In the genomic region with DNA sequence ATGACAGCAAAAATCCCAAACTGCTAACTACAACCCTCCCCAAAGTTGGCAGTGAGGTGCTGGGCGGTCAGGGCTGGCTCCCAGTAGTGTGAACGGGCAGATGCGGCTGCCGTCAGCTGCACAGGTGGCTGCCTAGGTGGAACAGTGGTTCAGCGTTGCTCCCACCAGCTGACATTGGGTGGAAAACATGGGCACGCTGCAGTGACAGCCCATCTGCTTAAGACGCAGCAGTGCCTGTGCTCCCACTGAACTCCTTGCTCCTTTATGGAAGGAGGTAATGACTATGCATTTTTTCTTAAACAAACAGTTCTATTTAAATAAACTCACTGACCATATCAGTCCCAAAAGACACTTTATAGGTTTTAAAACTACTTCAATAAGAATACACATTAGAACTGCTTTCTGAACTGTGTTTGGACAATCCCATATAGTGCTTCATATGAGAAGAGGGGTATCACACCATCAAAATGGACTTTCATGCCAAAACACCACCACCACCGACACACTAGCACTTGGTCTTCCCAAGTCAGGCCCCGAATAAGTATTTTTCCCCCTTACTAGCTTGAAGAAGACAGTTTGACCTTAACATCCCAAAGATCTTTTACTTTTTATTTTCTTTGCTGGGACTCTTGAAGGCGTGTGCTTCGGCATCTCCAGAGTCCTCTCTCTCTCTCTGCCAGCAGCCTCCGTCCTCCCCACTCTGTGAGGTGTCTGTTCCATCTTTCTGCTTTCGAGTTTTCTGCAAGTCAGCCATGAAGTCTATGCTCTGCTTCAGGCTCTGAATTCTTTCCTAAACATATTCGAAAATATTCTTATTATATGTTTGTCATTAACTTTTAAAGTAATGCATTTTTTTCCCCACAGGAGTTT, we compare ENCODE assay signal across 1 cellular context.
TF ChIP-seq lines count a peak whose summit lies in the region.

No MANE protein-coding gene starts in this region.

TF ChIP-seq in K562, 482 proteins besides CTCF, POLR2A, EP300 and RAD21 (continued from another document and continues in another):
- TF ChIP-seq, protein P1, sequence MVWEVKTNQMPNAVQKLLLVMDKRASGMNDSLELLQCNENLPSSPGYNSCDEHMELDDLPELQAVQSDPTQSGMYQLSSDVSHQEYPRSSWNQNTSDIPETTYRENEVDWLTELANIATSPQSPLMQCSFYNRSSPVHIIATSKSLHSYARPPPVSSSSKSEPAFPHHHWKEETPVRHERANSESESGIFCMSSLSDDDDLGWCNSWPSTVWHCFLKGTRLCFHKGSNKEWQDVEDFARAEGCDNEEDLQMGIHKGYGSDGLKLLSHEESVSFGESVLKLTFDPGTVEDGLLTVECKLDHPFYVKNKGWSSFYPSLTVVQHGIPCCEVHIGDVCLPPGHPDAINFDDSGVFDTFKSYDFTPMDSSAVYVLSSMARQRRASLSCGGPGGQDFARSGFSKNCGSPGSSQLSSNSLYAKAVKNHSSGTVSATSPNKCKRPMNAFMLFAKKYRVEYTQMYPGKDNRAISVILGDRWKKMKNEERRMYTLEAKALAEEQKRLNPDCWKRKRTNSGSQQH (CRISPR knock-in tag; IDR thresholded peaks at IDR 0.05), result no peak
- TF ChIP-seq RUNX1 (IDR thresholded peaks at IDR 0.05; ENCODE audit: low read depth) (no peak), TEAD4 (IDR thresholded peaks at IDR 0.05; ENCODE audit: low read length) (no peak), TEAD4 (CRISPR knock-in tag; IDR thresholded peaks at IDR 0.05; ENCODE audit: borderline replicate concordance) (no peak), NFE2 (IDR thresholded peaks at IDR 0.05; ENCODE audit: low read depth) (peak; percentile 89), MAZ (CRISPR knock-in tag; conservative IDR thresholded peaks at IDR 0.05 in 1 of 2, IDR thresholded peaks at IDR 0.05 in 1 of 2) (no peak), ZC3H8 (IDR thresholded peaks at IDR 0.05) (no peak), POLR2G (IDR thresholded peaks at IDR 0.05; ENCODE audit: low read depth, low read length) (peak; percentile 29; the same call in 1 of the 2 replicates), FOXP1 (CRISPR knock-in tag; IDR thresholded peaks at IDR 0.05) (no peak), TOE1 (IDR thresholded peaks at IDR 0.05; ENCODE audit: borderline replicate concordance) (no peak), TOE1 (CRISPR knock-in tag; IDR thresholded peaks at IDR 0.05; ENCODE audit: borderline replicate concordance, low read depth) (no peak), ZFPM2 (CRISPR knock-in tag; IDR thresholded peaks at IDR 0.05) (no peak), HDAC1 (IDR thresholded peaks at IDR 0.05) (no peak), ZNF444 (CRISPR knock-in tag; IDR thresholded peaks at IDR 0.05) (no peak), TRIM28 (IDR thresholded peaks at IDR 0.05) (no peak), GABPA (tag; conservative IDR thresholded peaks at IDR 0.05; ENCODE audit: low read depth) (no peak), ARID1B (IDR thresholded peaks at IDR 0.05) (peak; percentile 37; the same call in 1 of the 2 replicates), SREBF1 (IDR thresholded peaks at IDR 0.05; ENCODE audit: borderline replicate concordance, low read depth, low read length) (no peak), C11orf30 (IDR thresholded peaks at IDR 0.05; ENCODE audit: low read depth) (peak; percentile 90), DPF2 (IDR thresholded peaks at IDR 0.05) (peak; percentile 12; the same call in 1 of the 2 replicates), RBM25 (IDR thresholded peaks at IDR 0.05; ENCODE audit: low read depth, low read length, severe bottlenecking) (no peak), SREBF2 (CRISPR knock-in tag; IDR thresholded peaks at IDR 0.05) (no peak), DMBX1 (CRISPR knock-in tag; IDR thresholded peaks at IDR 0.05; ENCODE audit: borderline replicate concordance) (0 out of 2 replicates have a peak, but pooled peaks have one; percentile 44), FOXJ2 (tag; IDR thresholded peaks at IDR 0.05) (no peak), CBFA2T3 (IDR thresholded peaks at IDR 0.05) (0 out of 2 replicates have a peak, but pooled peaks have one; percentile 22), MAFK (IDR thresholded peaks at IDR 0.05; ENCODE audit: low read length) (peak; percentile 66; the same call in 1 of the 2 replicates)
- TF ChIP-seq, protein P2, sequence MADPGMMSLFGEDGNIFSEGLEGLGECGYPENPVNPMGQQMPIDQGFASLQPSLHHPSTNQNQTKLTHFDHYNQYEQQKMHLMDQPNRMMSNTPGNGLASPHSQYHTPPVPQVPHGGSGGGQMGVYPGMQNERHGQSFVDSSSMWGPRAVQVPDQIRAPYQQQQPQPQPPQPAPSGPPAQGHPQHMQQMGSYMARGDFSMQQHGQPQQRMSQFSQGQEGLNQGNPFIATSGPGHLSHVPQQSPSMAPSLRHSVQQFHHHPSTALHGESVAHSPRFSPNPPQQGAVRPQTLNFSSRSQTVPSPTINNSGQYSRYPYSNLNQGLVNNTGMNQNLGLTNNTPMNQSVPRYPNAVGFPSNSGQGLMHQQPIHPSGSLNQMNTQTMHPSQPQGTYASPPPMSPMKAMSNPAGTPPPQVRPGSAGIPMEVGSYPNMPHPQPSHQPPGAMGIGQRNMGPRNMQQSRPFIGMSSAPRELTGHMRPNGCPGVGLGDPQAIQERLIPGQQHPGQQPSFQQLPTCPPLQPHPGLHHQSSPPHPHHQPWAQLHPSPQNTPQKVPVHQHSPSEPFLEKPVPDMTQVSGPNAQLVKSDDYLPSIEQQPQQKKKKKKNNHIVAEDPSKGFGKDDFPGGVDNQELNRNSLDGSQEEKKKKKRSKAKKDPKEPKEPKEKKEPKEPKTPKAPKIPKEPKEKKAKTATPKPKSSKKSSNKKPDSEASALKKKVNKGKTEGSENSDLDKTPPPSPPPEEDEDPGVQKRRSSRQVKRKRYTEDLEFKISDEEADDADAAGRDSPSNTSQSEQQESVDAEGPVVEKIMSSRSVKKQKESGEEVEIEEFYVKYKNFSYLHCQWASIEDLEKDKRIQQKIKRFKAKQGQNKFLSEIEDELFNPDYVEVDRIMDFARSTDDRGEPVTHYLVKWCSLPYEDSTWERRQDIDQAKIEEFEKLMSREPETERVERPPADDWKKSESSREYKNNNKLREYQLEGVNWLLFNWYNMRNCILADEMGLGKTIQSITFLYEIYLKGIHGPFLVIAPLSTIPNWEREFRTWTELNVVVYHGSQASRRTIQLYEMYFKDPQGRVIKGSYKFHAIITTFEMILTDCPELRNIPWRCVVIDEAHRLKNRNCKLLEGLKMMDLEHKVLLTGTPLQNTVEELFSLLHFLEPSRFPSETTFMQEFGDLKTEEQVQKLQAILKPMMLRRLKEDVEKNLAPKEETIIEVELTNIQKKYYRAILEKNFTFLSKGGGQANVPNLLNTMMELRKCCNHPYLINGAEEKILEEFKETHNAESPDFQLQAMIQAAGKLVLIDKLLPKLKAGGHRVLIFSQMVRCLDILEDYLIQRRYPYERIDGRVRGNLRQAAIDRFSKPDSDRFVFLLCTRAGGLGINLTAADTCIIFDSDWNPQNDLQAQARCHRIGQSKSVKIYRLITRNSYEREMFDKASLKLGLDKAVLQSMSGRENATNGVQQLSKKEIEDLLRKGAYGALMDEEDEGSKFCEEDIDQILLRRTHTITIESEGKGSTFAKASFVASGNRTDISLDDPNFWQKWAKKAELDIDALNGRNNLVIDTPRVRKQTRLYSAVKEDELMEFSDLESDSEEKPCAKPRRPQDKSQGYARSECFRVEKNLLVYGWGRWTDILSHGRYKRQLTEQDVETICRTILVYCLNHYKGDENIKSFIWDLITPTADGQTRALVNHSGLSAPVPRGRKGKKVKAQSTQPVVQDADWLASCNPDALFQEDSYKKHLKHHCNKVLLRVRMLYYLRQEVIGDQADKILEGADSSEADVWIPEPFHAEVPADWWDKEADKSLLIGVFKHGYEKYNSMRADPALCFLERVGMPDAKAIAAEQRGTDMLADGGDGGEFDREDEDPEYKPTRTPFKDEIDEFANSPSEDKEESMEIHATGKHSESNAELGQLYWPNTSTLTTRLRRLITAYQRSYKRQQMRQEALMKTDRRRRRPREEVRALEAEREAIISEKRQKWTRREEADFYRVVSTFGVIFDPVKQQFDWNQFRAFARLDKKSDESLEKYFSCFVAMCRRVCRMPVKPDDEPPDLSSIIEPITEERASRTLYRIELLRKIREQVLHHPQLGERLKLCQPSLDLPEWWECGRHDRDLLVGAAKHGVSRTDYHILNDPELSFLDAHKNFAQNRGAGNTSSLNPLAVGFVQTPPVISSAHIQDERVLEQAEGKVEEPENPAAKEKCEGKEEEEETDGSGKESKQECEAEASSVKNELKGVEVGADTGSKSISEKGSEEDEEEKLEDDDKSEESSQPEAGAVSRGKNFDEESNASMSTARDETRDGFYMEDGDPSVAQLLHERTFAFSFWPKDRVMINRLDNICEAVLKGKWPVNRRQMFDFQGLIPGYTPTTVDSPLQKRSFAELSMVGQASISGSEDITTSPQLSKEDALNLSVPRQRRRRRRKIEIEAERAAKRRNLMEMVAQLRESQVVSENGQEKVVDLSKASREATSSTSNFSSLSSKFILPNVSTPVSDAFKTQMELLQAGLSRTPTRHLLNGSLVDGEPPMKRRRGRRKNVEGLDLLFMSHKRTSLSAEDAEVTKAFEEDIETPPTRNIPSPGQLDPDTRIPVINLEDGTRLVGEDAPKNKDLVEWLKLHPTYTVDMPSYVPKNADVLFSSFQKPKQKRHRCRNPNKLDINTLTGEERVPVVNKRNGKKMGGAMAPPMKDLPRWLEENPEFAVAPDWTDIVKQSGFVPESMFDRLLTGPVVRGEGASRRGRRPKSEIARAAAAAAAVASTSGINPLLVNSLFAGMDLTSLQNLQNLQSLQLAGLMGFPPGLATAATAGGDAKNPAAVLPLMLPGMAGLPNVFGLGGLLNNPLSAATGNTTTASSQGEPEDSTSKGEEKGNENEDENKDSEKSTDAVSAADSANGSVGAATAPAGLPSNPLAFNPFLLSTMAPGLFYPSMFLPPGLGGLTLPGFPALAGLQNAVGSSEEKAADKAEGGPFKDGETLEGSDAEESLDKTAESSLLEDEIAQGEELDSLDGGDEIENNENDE (IDR thresholded peaks at IDR 0.05; ENCODE audit: low read depth, low read length), result no peak
- TF ChIP-seq, protein P3, sequence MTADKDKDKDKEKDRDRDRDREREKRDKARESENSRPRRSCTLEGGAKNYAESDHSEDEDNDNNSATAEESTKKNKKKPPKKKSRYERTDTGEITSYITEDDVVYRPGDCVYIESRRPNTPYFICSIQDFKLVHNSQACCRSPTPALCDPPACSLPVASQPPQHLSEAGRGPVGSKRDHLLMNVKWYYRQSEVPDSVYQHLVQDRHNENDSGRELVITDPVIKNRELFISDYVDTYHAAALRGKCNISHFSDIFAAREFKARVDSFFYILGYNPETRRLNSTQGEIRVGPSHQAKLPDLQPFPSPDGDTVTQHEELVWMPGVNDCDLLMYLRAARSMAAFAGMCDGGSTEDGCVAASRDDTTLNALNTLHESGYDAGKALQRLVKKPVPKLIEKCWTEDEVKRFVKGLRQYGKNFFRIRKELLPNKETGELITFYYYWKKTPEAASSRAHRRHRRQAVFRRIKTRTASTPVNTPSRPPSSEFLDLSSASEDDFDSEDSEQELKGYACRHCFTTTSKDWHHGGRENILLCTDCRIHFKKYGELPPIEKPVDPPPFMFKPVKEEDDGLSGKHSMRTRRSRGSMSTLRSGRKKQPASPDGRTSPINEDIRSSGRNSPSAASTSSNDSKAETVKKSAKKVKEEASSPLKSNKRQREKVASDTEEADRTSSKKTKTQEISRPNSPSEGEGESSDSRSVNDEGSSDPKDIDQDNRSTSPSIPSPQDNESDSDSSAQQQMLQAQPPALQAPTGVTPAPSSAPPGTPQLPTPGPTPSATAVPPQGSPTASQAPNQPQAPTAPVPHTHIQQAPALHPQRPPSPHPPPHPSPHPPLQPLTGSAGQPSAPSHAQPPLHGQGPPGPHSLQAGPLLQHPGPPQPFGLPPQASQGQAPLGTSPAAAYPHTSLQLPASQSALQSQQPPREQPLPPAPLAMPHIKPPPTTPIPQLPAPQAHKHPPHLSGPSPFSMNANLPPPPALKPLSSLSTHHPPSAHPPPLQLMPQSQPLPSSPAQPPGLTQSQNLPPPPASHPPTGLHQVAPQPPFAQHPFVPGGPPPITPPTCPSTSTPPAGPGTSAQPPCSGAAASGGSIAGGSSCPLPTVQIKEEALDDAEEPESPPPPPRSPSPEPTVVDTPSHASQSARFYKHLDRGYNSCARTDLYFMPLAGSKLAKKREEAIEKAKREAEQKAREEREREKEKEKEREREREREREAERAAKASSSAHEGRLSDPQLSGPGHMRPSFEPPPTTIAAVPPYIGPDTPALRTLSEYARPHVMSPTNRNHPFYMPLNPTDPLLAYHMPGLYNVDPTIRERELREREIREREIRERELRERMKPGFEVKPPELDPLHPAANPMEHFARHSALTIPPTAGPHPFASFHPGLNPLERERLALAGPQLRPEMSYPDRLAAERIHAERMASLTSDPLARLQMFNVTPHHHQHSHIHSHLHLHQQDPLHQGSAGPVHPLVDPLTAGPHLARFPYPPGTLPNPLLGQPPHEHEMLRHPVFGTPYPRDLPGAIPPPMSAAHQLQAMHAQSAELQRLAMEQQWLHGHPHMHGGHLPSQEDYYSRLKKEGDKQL (CRISPR knock-in tag; IDR thresholded peaks at IDR 0.05; ENCODE audit: borderline replicate concordance), result no peak
- TF ChIP-seq, protein P4, sequence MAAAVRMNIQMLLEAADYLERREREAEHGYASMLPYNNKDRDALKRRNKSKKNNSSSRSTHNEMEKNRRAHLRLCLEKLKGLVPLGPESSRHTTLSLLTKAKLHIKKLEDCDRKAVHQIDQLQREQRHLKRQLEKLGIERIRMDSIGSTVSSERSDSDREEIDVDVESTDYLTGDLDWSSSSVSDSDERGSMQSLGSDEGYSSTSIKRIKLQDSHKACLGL (CRISPR knock-in tag; IDR thresholded peaks at IDR 0.05; ENCODE audit: borderline replicate concordance, poor library complexity, severe bottlenecking), result no peak
- TF ChIP-seq, protein P5, sequence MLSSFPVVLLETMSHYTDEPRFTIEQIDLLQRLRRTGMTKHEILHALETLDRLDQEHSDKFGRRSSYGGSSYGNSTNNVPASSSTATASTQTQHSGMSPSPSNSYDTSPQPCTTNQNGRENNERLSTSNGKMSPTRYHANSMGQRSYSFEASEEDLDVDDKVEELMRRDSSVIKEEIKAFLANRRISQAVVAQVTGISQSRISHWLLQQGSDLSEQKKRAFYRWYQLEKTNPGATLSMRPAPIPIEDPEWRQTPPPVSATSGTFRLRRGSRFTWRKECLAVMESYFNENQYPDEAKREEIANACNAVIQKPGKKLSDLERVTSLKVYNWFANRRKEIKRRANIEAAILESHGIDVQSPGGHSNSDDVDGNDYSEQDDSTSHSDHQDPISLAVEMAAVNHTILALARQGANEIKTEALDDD (IDR thresholded peaks at IDR 0.05), result no peak
- TF ChIP-seq, protein P6, sequence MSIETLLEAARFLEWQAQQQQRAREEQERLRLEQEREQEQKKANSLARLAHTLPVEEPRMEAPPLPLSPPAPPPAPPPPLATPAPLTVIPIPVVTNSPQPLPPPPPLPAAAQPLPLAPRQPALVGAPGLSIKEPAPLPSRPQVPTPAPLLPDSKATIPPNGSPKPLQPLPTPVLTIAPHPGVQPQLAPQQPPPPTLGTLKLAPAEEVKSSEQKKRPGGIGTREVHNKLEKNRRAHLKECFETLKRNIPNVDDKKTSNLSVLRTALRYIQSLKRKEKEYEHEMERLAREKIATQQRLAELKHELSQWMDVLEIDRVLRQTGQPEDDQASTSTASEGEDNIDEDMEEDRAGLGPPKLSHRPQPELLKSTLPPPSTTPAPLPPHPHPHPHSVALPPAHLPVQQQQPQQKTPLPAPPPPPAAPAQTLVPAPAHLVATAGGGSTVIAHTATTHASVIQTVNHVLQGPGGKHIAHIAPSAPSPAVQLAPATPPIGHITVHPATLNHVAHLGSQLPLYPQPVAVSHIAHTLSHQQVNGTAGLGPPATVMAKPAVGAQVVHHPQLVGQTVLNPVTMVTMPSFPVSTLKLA (conservative IDR thresholded peaks at IDR 0.05), result peak; percentile 52 to 65; a peak in 3 of 4 replicates
